In the genomic region with DNA sequence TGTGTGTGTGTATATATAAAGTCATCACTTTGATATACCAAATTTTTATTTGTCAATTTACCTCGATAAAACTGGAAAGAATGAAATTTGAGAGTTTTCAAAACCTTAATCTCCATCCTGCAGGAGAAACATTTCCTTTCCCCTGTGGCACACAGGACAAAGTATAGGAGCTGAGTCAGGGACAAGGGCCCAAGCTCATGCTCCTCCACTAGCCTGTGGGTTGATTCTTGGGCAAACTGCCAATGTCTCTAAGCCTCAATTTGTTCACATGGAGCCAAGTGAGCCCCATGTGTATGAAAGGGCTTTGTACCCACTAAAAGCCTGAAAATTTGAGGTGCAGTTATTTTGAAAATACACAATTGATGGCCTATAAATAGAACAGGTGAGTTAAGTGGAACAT, we compare ENCODE assay signal across 19 cellular contexts.
DNase-seq lines count a peak whose midpoint lies in the region; ATAC-seq, FAIRE-seq and TF ChIP-seq lines count a peak whose summit lies in the region.
"Had no signal": no experiment of that assay in that cellular context is flagged by ENCODE, and none has a peak within 500 bp of the region (broad histone marks: within the 10 kb centered on the region; RNA-seq: fewer than 3 reads in every experiment).

No MANE protein-coding gene starts in this region.

- peak overlapping the region in 1 of 2 experiments; percentile 59; a peak in 2 of 4 replicates for H3K27ac ChIP-seq in SK-N-SH (ENCODE audit: low read depth in 2 of 2, low read length in 1 of 2)
- H3K27ac ChIP-seq in Panc1 (ENCODE audit: low read length): peak overlapping the region; percentile 37; the same call in 1 of the 2 replicates
- H3K27ac ChIP-seq in H1 (ENCODE audit: low read depth, low read length): no peak overlapping the region
- H3K27ac ChIP-seq: cardiac muscle cell, esophagus squamous epithelium had no signal

- H3K4me3 Mint-ChIP-seq in activated T-cell treated with anti-CD3 and anti-CD28 coated beads, Interleukin-2, amount 50 U/mL, for 24 hours: no peak overlapping the region
- H3K4me3 Mint-ChIP-seq: neural crest cell had no signal

- no peak overlapping the region; the same call in 1 of the 2 replicates for H3K18ac ChIP-seq in H1 (ENCODE audit: extremely low read depth, low read length)

- no peak overlapping the region for H2AK5ac ChIP-seq in H1 (ENCODE audit: low read depth, low read length)

- peak overlapping the region; percentile 62; the same call in 1 of the 2 replicates for H2BK12ac ChIP-seq in H1 (ENCODE audit: low read depth, low read length)

- H3K4me1 Mint-ChIP-seq in activated T-cell treated with anti-CD3 and anti-CD28 coated beads, Interleukin-2, amount 50 U/mL, for 24 hours (ENCODE audit: low read depth): peaks cover 51% of the 10 kb centered on the region

- no peak overlapping the region for H2BK20ac ChIP-seq in H1 (ENCODE audit: low read length)

- H3K23ac ChIP-seq in H1 (ENCODE audit: insufficient read length): no peak overlapping the region

- TF ChIP-seq POLR2A in H1 (IDR thresholded peaks at IDR 0.05; ENCODE audit: control extremely low read depth in 1 of 2, low read depth in 2 of 2, low read length in 2 of 2): no peak

- H3K23me2 ChIP-seq in H1 (ENCODE audit: low read depth, low read length): peaks cover 2% of the 10 kb centered on the region; the same call in 1 of the 2 replicates

- peaks cover 18% of the 10 kb centered on the region for H3F3A ChIP-seq in SK-N-SH (replicated peaks; ENCODE audit: insufficient read depth)

- H3K9me2 ChIP-seq in SK-N-SH: no peaks in the 10 kb centered on the region

- no peaks in the 10 kb centered on the region for H3K79me2 ChIP-seq in SK-N-SH (ENCODE audit: insufficient read depth)
- H3K79me2 ChIP-seq in H1 (ENCODE audit: control insufficient read depth in 1 of 2, insufficient read depth in 2 of 2, low read length in 2 of 2): no peaks in the 10 kb centered on the region; a peak in 1 of 4 replicates

- H3K4me3 ChIP-seq in SK-N-SH (ENCODE audit: low read depth in 2 of 2, low read length in 1 of 2): no peak overlapping the region
- no peak overlapping the region for H3K4me3 ChIP-seq in Panc1 (ENCODE audit: low read depth in 2 of 2, low read length in 2 of 2)
- no peak overlapping the region for H3K4me3 ChIP-seq in H1 (ENCODE audit: extremely low read depth in 1 of 4, insufficient read depth in 2 of 4, low read depth in 3 of 4, low read length in 4 of 4)
- H3K4me3 ChIP-seq: cardiac muscle cell, esophagus squamous epithelium had no signal

- intact Hi-C loops in Panc1 (cut with micrococcal nuclease; ENCODE audit: unreplicated experiment): no loop called here

- no peak overlapping the region for H3K4ac ChIP-seq in H1 (replicated peaks; ENCODE audit: insufficient read length, low read depth, low read length)

- no peak overlapping the region; the same call in 1 of the 2 replicates for H2BK5ac ChIP-seq in H1 (ENCODE audit: low read depth, low read length)

- no peak overlapping the region for H2BK15ac ChIP-seq in H1 (ENCODE audit: low read length)

- no peak overlapping the region for H3K14ac ChIP-seq in H1 (ENCODE audit: insufficient read length)

- no peaks in the 10 kb centered on the region for H3K9me3 Mint-ChIP-seq in activated T-cell treated with anti-CD3 and anti-CD28 coated beads, Interleukin-2, amount 50 U/mL, for 24 hours
- H3K9me3 Mint-ChIP-seq: activated T-cell treated with anti-CD3 and anti-CD28 coated beads, Interleukin-2, amount 50 U/mL, for 72 hours had no signal

- H3K36me3 Mint-ChIP-seq in activated T-cell treated with anti-CD3 and anti-CD28 coated beads, Interleukin-2, amount 50 U/mL, for 24 hours (ENCODE audit: low read depth): no peaks in the 10 kb centered on the region

- WGBS in SK-N-SH (ENCODE audit: low lambda C conversion rate): 5% methylated on average over 1 of the region's 1 CpG
- 91% methylated on average over 1 of the region's 1 CpG; no CpG with 5 or more reads in 1 of the 2 experiments for WGBS in H1 (ENCODE audit: extremely low coverage in 1 of 2, insufficient coverage in 1 of 2, insufficient read length in 1 of 2, insufficient replicate concordance in 2 of 2, low coverage in 1 of 2, low lambda C conversion rate in 2 of 2, missing lambda C conversion rate in 1 of 2), 2 experiments

- H3K27me3 ChIP-seq in SK-N-SH (ENCODE audit: insufficient read depth) (peaks cover 4% of the 10 kb centered on the region; the same call in 1 of the 2 replicates), Panc1 (ENCODE audit: control insufficient read depth, insufficient read depth, low read length) (no peaks in the 10 kb centered on the region), H1 (replicated peaks in 1 of 4; ENCODE audit: control insufficient read depth in 3 of 4, extremely low read depth in 1 of 4, insufficient read depth in 3 of 4, low read length in 3 of 4) (no peaks in the 10 kb centered on the region)
- H3K27me3 ChIP-seq: cardiac muscle cell, esophagus squamous epithelium had no signal

- H4K5ac ChIP-seq in H1 (ENCODE audit: insufficient read length, low read depth, low read length): no peak overlapping the region

- TF ChIP-seq RAD21 in SK-N-SH (IDR thresholded peaks at IDR 0.05; ENCODE audit: low read length): no peak
- no peak for TF ChIP-seq RAD21 in H1 (IDR thresholded peaks at IDR 0.05 in 1 of 2, conservative IDR thresholded peaks at IDR 0.05 in 1 of 2; ENCODE audit: low read depth in 2 of 2, low read length in 2 of 2)

- H4K20me1 ChIP-seq in SK-N-SH (ENCODE audit: insufficient read depth) (no peaks in the 10 kb centered on the region), H1 (replicated peaks in 1 of 2; ENCODE audit: control insufficient read depth in 1 of 2, insufficient read depth in 2 of 2, low read length in 2 of 2) (no peaks in the 10 kb centered on the region)

- TF ChIP-seq EP300 in SK-N-SH (IDR thresholded peaks at IDR 0.05; ENCODE audit: borderline replicate concordance in 1 of 2, low read depth in 1 of 2, low read length in 1 of 2): no peak
- TF ChIP-seq EP300 in H1 (IDR thresholded peaks at IDR 0.05; ENCODE audit: borderline replicate concordance in 1 of 2, low read depth in 2 of 2, low read length in 2 of 2): no peak

- H2BK120ac ChIP-seq in H1 (replicated peaks; ENCODE audit: low read depth, low read length): peak overlapping the region; percentile 6

- no peaks in the 10 kb centered on the region for H3K79me1 ChIP-seq in H1 (ENCODE audit: low read depth, low read length)

- H3K9ac ChIP-seq in SK-N-SH: no peak overlapping the region
- no peak overlapping the region for H3K9ac ChIP-seq in H1 (replicated peaks in 1 of 4; ENCODE audit: extremely low read depth in 1 of 4, low read depth in 3 of 4, low read length in 3 of 4)

- H2AFZ ChIP-seq in SK-N-SH (ENCODE audit: low read depth): no peak overlapping the region
- no peak overlapping the region for H2AFZ ChIP-seq in H1 (ENCODE audit: low read length)

- ATAC-seq in SK-N-SH treated with all-trans-retinoic acid at 6 μM for 48 hours (peak; percentile 38; the same call in 1 of the 3 replicates), Panc1 (no peak), GM18873 (IDR thresholded peaks at IDR 0.05; ENCODE audit: low FRiP score, unreplicated experiment) (no peak)
- ATAC-seq: activated CD4-positive, CD25-positive, alpha-beta regulatory T cell treated with anti-CD3 and anti-CD28 coated beads, Interleukin-2, amount 50 U/mL, for 24 hours had no signal

- H3K4me1 ChIP-seq in SK-N-SH (ENCODE audit: control insufficient read depth in 1 of 2, insufficient read depth in 2 of 2, low read depth in 1 of 2, low read length in 1 of 2) (peaks cover 0 to 16% of the 10 kb centered on the region in 2 experiments; a peak in 1 of 4 replicates), Panc1 (ENCODE audit: control insufficient read depth, insufficient read depth, low read length) (peaks cover 3% of the 10 kb centered on the region), H1 (replicated peaks in 1 of 4; ENCODE audit: control insufficient read depth in 3 of 4, insufficient read depth in 4 of 4, low read length in 3 of 4) (peaks cover 5 to 20% (median 14%) of the 10 kb centered on the region in 4 experiments)

- H3K4me2 ChIP-seq in SK-N-SH: no peak overlapping the region
- no peak overlapping the region for H3K4me2 ChIP-seq in H1 (ENCODE audit: insufficient read depth in 1 of 2, low read depth in 2 of 2, low read length in 2 of 2)

- no TSS peak for BruUV-seq in Panc1 (replicated peaks; lab: Mats Ljungman, UMichigan)

- H4K91ac ChIP-seq in H1 (replicated peaks; ENCODE audit: insufficient read length, low read length): peak overlapping the region; percentile 20

- H3K27me3 Mint-ChIP-seq in activated T-cell treated with anti-CD3 and anti-CD28 coated beads, Interleukin-2, amount 50 U/mL, for 24 hours: peaks cover 9% of the 10 kb centered on the region

- DNase-seq in SK-N-SH: no peak
- no peak for DNase-seq in Panc1 (ENCODE audit: low read depth, low spot score)
- DNase-seq in H1 (ENCODE audit: low read depth in 1 of 2, low spot score in 2 of 2): no peak
- DNase-seq in stromal cell of bone marrow (ENCODE audit: low read depth): peak; percentile 37
- DNase-seq in activated T-cell treated with anti-CD3 and anti-CD28 coated beads, Interleukin-2, amount 50 U/mL, for 24 hours: no peak
- DNase-seq in NCI-H2227 treated with DMSO at 0.1 percent for 48 hours (lab: John Stamatoyannopoulos, UW): no peak
- DNase-seq: AML-193; esophagus squamous epithelium; GDM1; NCI-H2171; SHP77 treated with DMSO at 0.1 percent for 48 hours; stimulated activated CD4-positive, alpha-beta T cell treated with anti-CD3 and anti-CD28 coated beads, Interleukin-12 subunit alpha, Interleukin-12 subunit beta, amount 100 ng/mL, for 4 hours had no signal

- H3K36me3 ChIP-seq in SK-N-SH (replicated peaks in 1 of 2; ENCODE audit: control insufficient read depth in 1 of 2, insufficient read depth in 2 of 2, low read length in 1 of 2) (no peaks in the 10 kb centered on the region), Panc1 (ENCODE audit: control insufficient read depth, insufficient read depth, low read length) (no peaks in the 10 kb centered on the region), H1 (ENCODE audit: control insufficient read depth in 2 of 4, insufficient read depth in 4 of 4, low read length in 3 of 4) (no peaks in the 10 kb centered on the region)
- H3K36me3 ChIP-seq: cardiac muscle cell, esophagus squamous epithelium had no signal

- H3K27ac Mint-ChIP-seq in activated T-cell treated with anti-CD3 and anti-CD28 coated beads, Interleukin-2, amount 50 U/mL, for 24 hours: no peak overlapping the region

- FAIRE-seq in H1 (lab: Jason Lieb, UNC): no peak
- FAIRE-seq: islet of Langerhans had no signal

- H3K56ac ChIP-seq in H1 (replicated peaks; ENCODE audit: insufficient read length, low read depth, low read length): no peak overlapping the region

- in situ Hi-C loops in Panc1 (cut with HindIII; ENCODE audit: low pct_unique_long_range_greater_than_20kb, low sequenced_read_pairs): no loop called here

- no peaks in the 10 kb centered on the region for H3K9me3 ChIP-seq in SK-N-SH
- H3K9me3 ChIP-seq in Panc1 (ENCODE audit: control insufficient read depth, insufficient read depth, low read depth, low read length): peaks cover 3% of the 10 kb centered on the region; the same call in 1 of the 2 replicates
- no peaks in the 10 kb centered on the region; a peak in 1 of 4 replicates for H3K9me3 ChIP-seq in H1 (ENCODE audit: insufficient read depth in 2 of 2, low read depth in 1 of 2, low read length in 1 of 2)
- H3K9me3 ChIP-seq: esophagus squamous epithelium had no signal

- CTCF ChIA-PET in SK-N-SH (lab: Yijun Ruan, JAX) (no interaction called here), Panc1 (lab: Charles Lee) (no interaction called here), H1 (lab: Charles Lee; ENCODE audit: partially characterized antibody) (interaction anchor here (0.6 to 3.6 kb wide), 5 partner anchors 9 to 1952 kb away, joined by 3 to 13 read pairs (median 4); partner anchors contain the start of gene IL6)

- TF ChIP-seq CTCF in SK-N-SH (IDR thresholded peaks at IDR 0.05): no peak
- no peak for TF ChIP-seq CTCF in Panc1 (IDR thresholded peaks at IDR 0.05)
- TF ChIP-seq CTCF in H1 (IDR thresholded peaks at IDR 0.05; ENCODE audit: control extremely low read depth in 1 of 3, insufficient read depth in 1 of 3, low read depth in 1 of 3, low read length in 3 of 3): no peak

- POLR2A ChIA-PET in SK-N-SH (lab: Yijun Ruan, JAX): no interaction called here
- POLR2A ChIA-PET in Panc1 (lab: Charles Lee): no interaction called here
- POLR2A ChIA-PET in H1 (lab: Charles Lee; ENCODE audit: partially characterized antibody): interaction anchor here (1.2 kb wide), 1 partner anchor 12 kb away, joined by 3 read pairs; no protein-coding TSS in a partner anchor

- no peak overlapping the region for H4K8ac ChIP-seq in H1 (ENCODE audit: extremely low read depth, insufficient read depth, low read length)
